19 cellular contexts compared by ENCODE assay signal in the genomic region with DNA sequence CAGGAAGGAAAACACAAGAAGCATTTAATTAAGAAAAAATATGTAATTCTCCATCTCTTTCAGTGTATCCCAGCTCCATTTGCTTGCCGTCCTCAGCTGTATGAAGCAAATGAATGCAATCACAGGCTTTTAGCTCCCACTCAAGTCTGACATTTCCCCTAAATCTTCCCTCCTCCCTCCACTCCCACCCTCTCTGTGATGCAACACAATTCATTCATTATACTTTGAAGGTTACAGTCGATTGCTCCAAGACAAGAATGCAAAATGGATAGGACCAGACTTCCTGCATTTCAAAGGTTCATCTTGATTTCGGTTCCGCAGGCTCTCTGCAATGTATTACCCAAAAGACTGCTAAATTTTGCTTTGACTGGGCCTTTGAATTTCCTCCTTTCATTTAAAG.
DNase-seq lines count a peak whose midpoint lies in the region; ATAC-seq, FAIRE-seq and TF ChIP-seq lines count a peak whose summit lies in the region.
"Had no signal": no experiment of that assay in that cellular context is flagged by ENCODE, and none has a peak within 500 bp of the region (broad histone marks: within the 10 kb centered on the region; RNA-seq: fewer than 3 reads in every experiment).

No MANE protein-coding gene starts in this region.

- H3K4me3 ChIP-seq in H1 (ENCODE audit: extremely low read depth in 1 of 4, insufficient read depth in 2 of 4, low read depth in 3 of 4, low read length in 4 of 4) (no peak overlapping the region), transverse colon (no peak overlapping the region), MG63 (no peak overlapping the region)
- H3K4me3 ChIP-seq: adrenal gland, mucosa of descending colon, sigmoid colon had no signal

- H3K27me3 ChIP-seq in H1 (replicated peaks in 1 of 4; ENCODE audit: control insufficient read depth in 3 of 4, extremely low read depth in 1 of 4, insufficient read depth in 3 of 4, low read length in 3 of 4) (no peaks in the 10 kb centered on the region), transverse colon (no peaks in the 10 kb centered on the region), MG63 (no peaks in the 10 kb centered on the region)
- H3K27me3 ChIP-seq: adrenal gland, sigmoid colon had no signal

- no peak overlapping the region for H3K4me2 ChIP-seq in H1 (ENCODE audit: insufficient read depth in 1 of 2, low read depth in 2 of 2, low read length in 2 of 2)

- H3K27me3 Mint-ChIP-seq in nephron progenitor cell (ENCODE audit: low read depth, poor library complexity) = peaks cover 6% of the 10 kb centered on the region

- TF ChIP-seq RAD21 in H1 (IDR thresholded peaks at IDR 0.05 in 1 of 2, conservative IDR thresholded peaks at IDR 0.05 in 1 of 2; ENCODE audit: low read depth in 2 of 2, low read length in 2 of 2) = no peak

- intact Hi-C loops in transverse colon (cut with DNase I; ENCODE audit: low total_unique reads) = no loop called here

- no peak overlapping the region for H3K9ac ChIP-seq in H1 (replicated peaks in 1 of 4; ENCODE audit: extremely low read depth in 1 of 4, low read depth in 3 of 4, low read length in 3 of 4)

- no peak overlapping the region for H2AK5ac ChIP-seq in H1 (ENCODE audit: low read depth, low read length)

- H2BK20ac ChIP-seq in H1 (ENCODE audit: low read length) = no peak overlapping the region

- H3K9me3 ChIP-seq in H1 (ENCODE audit: insufficient read depth in 2 of 2, low read depth in 1 of 2, low read length in 1 of 2) (no peaks in the 10 kb centered on the region), transverse colon (no peaks in the 10 kb centered on the region), MG63 (no peaks in the 10 kb centered on the region)
- H3K9me3 ChIP-seq: adrenal gland, mucosa of descending colon, sigmoid colon had no signal

- DNase-seq in GM03348 (ENCODE audit: low spot score) (peak; percentile 18), NOMO-1 (lab: John Stamatoyannopoulos, UW; ENCODE audit: unreplicated experiment in 2 of 2) (peak; percentile 91 to 92), H1 (ENCODE audit: low read depth in 1 of 2, low spot score in 2 of 2) (no peak), nephron progenitor cell (peak; percentile 7), transverse colon (no peak), germinal center (ENCODE audit: low spot score) (no peak), MG63 (no peak)
- DNase-seq: adrenal gland; COR-L47; effector memory CD4-positive, alpha-beta T cell; mucosa of descending colon; NCI-H1092; NCI-H2171 treated with DMSO at 0.1 percent for 48 hours; sigmoid colon had no signal

- no peaks in the 10 kb centered on the region for H3K23me2 ChIP-seq in H1 (ENCODE audit: low read depth, low read length)

- 0 out of 2 replicates have a peak overlapping the region, but pooled peaks have one; percentile 64 for H2AFZ ChIP-seq in H1 (ENCODE audit: low read length)

- H3K4me1 ChIP-seq in H1 (replicated peaks in 1 of 4; ENCODE audit: control insufficient read depth in 3 of 4, insufficient read depth in 4 of 4, low read length in 3 of 4) (peaks cover 0 to 4% (median 1%) of the 10 kb centered on the region in 4 experiments; a peak in 2 of 7 replicates), transverse colon (no peaks in the 10 kb centered on the region)
- H3K4me1 ChIP-seq: adrenal gland, sigmoid colon had no signal

- H3K79me1 ChIP-seq in H1 (ENCODE audit: low read depth, low read length) = no peaks in the 10 kb centered on the region

- FAIRE-seq in H1 (lab: Jason Lieb, UNC) = no peak

- H3K4me3 Mint-ChIP-seq in nephron progenitor cell = no peak overlapping the region
- H3K4me3 Mint-ChIP-seq: IgD-negative memory B cell; T-helper 2 cell treated with Interferon-gamma antibody and Interleukin-4, amounts not matched to agents 5 μg/mL and 100 μg/mL, for 36 hours had no signal

- H3K27ac ChIP-seq in H1 (ENCODE audit: low read depth, low read length) = no peak overlapping the region
- H3K27ac ChIP-seq in transverse colon = no peak overlapping the region
- H3K27ac ChIP-seq: adrenal gland, sigmoid colon had no signal

- no peak overlapping the region for H3K14ac ChIP-seq in H1 (ENCODE audit: insufficient read length)

- CTCF ChIA-PET in H1 (lab: Charles Lee; ENCODE audit: partially characterized antibody) = interaction anchor here (1.1 to 2.7 kb wide), 3 partner anchors 73 to 242 kb away, joined by 3 to 6 read pairs (median 4); no protein-coding TSS in a partner anchor

- no peak for TF ChIP-seq CTCF in H1 (IDR thresholded peaks at IDR 0.05; ENCODE audit: control extremely low read depth in 1 of 3, insufficient read depth in 1 of 3, low read depth in 1 of 3, low read length in 3 of 3)
- no peak for TF ChIP-seq CTCF in nephron progenitor cell (IDR thresholded peaks at IDR 0.05)
- TF ChIP-seq CTCF in transverse colon (IDR thresholded peaks at IDR 0.05) = no peak

- no peak overlapping the region for H4K91ac ChIP-seq in H1 (replicated peaks; ENCODE audit: insufficient read length, low read length)

- no peak overlapping the region for H2BK5ac ChIP-seq in H1 (ENCODE audit: low read depth, low read length)

- no peak overlapping the region for H2BK120ac ChIP-seq in H1 (replicated peaks; ENCODE audit: low read depth, low read length)

- no peaks in the 10 kb centered on the region for H3K36me3 Mint-ChIP-seq in nephron progenitor cell (ENCODE audit: low read depth)
- H3K36me3 Mint-ChIP-seq: IgD-negative memory B cell had no signal

- peak overlapping the region; percentile 5 for H3K27ac Mint-ChIP-seq in nephron progenitor cell
- H3K27ac Mint-ChIP-seq: IgD-negative memory B cell; T-helper 2 cell treated with Interferon-gamma antibody and Interleukin-4, amounts not matched to agents 5 μg/mL and 100 μg/mL, for 36 hours had no signal

- in situ Hi-C loops in transverse colon (cut with MboI; ENCODE audit: low pct_ligation_motif_present in 1 of 4, low pct_unique_long_range_greater_than_20kb in 1 of 4, low sequenced_read_pairs in 3 of 4) = no loop called here

- H4K20me1 ChIP-seq in H1 (replicated peaks in 1 of 2; ENCODE audit: control insufficient read depth in 1 of 2, insufficient read depth in 2 of 2, low read length in 2 of 2) = no peaks in the 10 kb centered on the region

- no peak overlapping the region for H2BK15ac ChIP-seq in H1 (ENCODE audit: low read length)

- no peak for TF ChIP-seq EP300 in H1 (IDR thresholded peaks at IDR 0.05; ENCODE audit: borderline replicate concordance in 1 of 2, low read depth in 2 of 2, low read length in 2 of 2)
- TF ChIP-seq EP300 in transverse colon (IDR thresholded peaks at IDR 0.05; ENCODE audit: low read depth) = no peak

- TF ChIP-seq POLR2A in H1 (IDR thresholded peaks at IDR 0.05; ENCODE audit: control extremely low read depth in 1 of 2, low read depth in 2 of 2, low read length in 2 of 2) (no peak), transverse colon (IDR thresholded peaks at IDR 0.05) (no peak)

- H3K56ac ChIP-seq in H1 (replicated peaks; ENCODE audit: insufficient read length, low read depth, low read length) = no peak overlapping the region

- peaks cover 30% of the 10 kb centered on the region for H3K4me1 Mint-ChIP-seq in nephron progenitor cell
- H3K4me1 Mint-ChIP-seq: IgD-negative memory B cell had no signal

- POLR2A ChIA-PET in H1 (lab: Charles Lee; ENCODE audit: partially characterized antibody) = no interaction called here

- no peak overlapping the region for H3K23ac ChIP-seq in H1 (ENCODE audit: insufficient read length)

- H3K18ac ChIP-seq in H1 (ENCODE audit: extremely low read depth, low read length) = no peak overlapping the region

- H2BK12ac ChIP-seq in H1 (ENCODE audit: low read depth, low read length) = no peak overlapping the region

- H4K8ac ChIP-seq in H1 (ENCODE audit: extremely low read depth, insufficient read depth, low read length) = no peak overlapping the region

- WGBS in H1 (ENCODE audit: extremely low coverage in 1 of 2, insufficient coverage in 1 of 2, insufficient read length in 1 of 2, insufficient replicate concordance in 2 of 2, low coverage in 1 of 2, low lambda C conversion rate in 2 of 2, missing lambda C conversion rate in 1 of 2), 2 experiments = 88% methylated on average over 4 of the region's 4 CpGs; no CpG with 5 or more reads in 1 of the 2 experiments
- 65 to 68% methylated on average over 4 of the region's 4 CpGs for WGBS in transverse colon (ENCODE audit: low coverage in 1 of 2), 2 donors

- no peak overlapping the region for H3K4ac ChIP-seq in H1 (replicated peaks; ENCODE audit: insufficient read length, low read depth, low read length)

- H3K79me2 ChIP-seq in H1 (ENCODE audit: control insufficient read depth in 1 of 2, insufficient read depth in 2 of 2, low read length in 2 of 2) = no peaks in the 10 kb centered on the region

- H3K36me3 ChIP-seq in H1 (ENCODE audit: control insufficient read depth in 2 of 4, insufficient read depth in 4 of 4, low read length in 3 of 4) (no peaks in the 10 kb centered on the region), transverse colon (no peaks in the 10 kb centered on the region), MG63 (no peaks in the 10 kb centered on the region)
- H3K36me3 ChIP-seq: adrenal gland, sigmoid colon had no signal

- no peak for ATAC-seq in GM18861 (IDR thresholded peaks at IDR 0.05; ENCODE audit: unreplicated experiment)
- ATAC-seq: activated CD4-positive, CD25-positive, alpha-beta regulatory T cell treated with anti-CD3 and anti-CD28 coated beads, Interleukin-2, amount 50 U/mL, for 24 hours; left lobe of liver; mucosa of descending colon had no signal

- H4K5ac ChIP-seq in H1 (ENCODE audit: insufficient read length, low read depth, low read length) = no peak overlapping the region

- H3K9me3 Mint-ChIP-seq in nephron progenitor cell = no peaks in the 10 kb centered on the region
- H3K9me3 Mint-ChIP-seq: T-helper 2 cell treated with Interferon-gamma antibody and Interleukin-4, amounts not matched to agents 5 μg/mL and 100 μg/mL, for 36 hours had no signal

TF ChIP-seq in H1, 55 proteins besides CTCF, POLR2A, EP300 and RAD21 (continues in another document):
- TF ChIP-seq, protein P1, sequence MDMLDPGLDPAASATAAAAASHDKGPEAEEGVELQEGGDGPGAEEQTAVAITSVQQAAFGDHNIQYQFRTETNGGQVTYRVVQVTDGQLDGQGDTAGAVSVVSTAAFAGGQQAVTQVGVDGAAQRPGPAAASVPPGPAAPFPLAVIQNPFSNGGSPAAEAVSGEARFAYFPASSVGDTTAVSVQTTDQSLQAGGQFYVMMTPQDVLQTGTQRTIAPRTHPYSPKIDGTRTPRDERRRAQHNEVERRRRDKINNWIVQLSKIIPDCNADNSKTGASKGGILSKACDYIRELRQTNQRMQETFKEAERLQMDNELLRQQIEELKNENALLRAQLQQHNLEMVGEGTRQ (IDR thresholded peaks at IDR 0.05; ENCODE audit: low read length) = no peak
- TF ChIP-seq TBP (IDR thresholded peaks at IDR 0.05; ENCODE audit: low read depth, low read length) (no peak), TAF1 (IDR thresholded peaks at IDR 0.05; ENCODE audit: low read depth, low read length) (no peak), MAFK (IDR thresholded peaks at IDR 0.05; ENCODE audit: low read depth, low read length) (no peak), BCL11A (IDR thresholded peaks at IDR 0.05; ENCODE audit: low read depth in 2 of 2, low read length in 2 of 2) (no peak), KDM4A (IDR thresholded peaks at IDR 0.05; ENCODE audit: low read depth, low read length, severe bottlenecking) (no peak)
- TF ChIP-seq, protein P2, sequence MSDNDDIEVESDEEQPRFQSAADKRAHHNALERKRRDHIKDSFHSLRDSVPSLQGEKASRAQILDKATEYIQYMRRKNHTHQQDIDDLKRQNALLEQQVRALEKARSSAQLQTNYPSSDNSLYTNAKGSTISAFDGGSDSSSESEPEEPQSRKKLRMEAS (IDR thresholded peaks at IDR 0.05) = no peak

Comparison
In these comparisons a context has a peak if more than half of its experiments do, and no peak if none do; other contexts are left out.
1. DNase-seq: peak in GM03348 (single experiment), NOMO-1 (2 of 2) and nephron progenitor cell (single experiment); none in H1 (0 of 2), transverse colon (single experiment), germinal center (single experiment) and MG63 (single experiment).